In the genomic region with DNA sequence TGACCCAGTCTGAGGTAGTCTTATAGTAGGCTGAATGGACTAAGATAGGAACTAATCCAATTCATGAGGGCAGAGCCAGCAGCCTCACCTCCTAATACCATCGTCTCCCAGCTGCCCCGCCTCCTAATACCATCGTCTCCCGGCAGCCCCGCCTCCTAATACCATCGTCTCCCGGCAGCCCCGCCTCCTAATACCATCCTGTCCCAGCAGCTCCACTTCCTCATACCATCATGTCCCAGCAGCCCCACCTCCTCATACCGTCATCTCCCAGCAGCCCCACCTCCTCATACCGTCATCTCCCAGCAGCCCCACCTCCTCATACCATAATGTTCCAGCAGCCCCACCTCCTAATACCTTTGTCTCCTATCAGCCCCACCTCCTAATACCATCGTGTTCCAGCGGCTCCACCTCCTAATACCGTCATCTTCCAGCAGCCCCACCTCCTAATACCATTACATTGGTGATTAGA, we compare ENCODE assay signal across 8 cellular contexts. TPM values are rescaled to one million over a fixed set of nuclear protein-coding genes. Genes with fewer than 3 reads are reported as not detected.
A peak's percentile ranks its signal among the peaks of the same experiment; 100 is the strongest.
DNase-seq lines count a peak whose midpoint lies in the region; ATAC-seq, FAIRE-seq and TF ChIP-seq lines count a peak whose summit lies in the region.

No MANE protein-coding gene starts in this region.

- H2AFZ ChIP-seq in HepG2 (ENCODE audit: low read length) = no peak overlapping the region

- CTCF ChIA-PET in HepG2 (lab: Yijun Ruan, JAX; ENCODE audit: low intra/inter-chr PET ratio, low total read pairs) = no interaction called here
- CTCF ChIA-PET in T-cell (lab: Charles Lee) = interaction anchor here (1.5 to 1.8 kb wide), 2 partner anchors 34 to 35 kb away, joined by 5 read pairs; a partner anchor contains a TSS

- intact Hi-C loops in HepG2 (cut with micrococcal nuclease; ENCODE audit: unreplicated experiment) = no loop called here

- peak overlapping the region; percentile 38 to 51 for H3K27ac ChIP-seq in liver (ENCODE audit: low read depth in 1 of 2, low read length in 2 of 2)
- H3K27ac ChIP-seq in HepG2 (ENCODE audit: extremely low read length, insufficient read depth, low read length) = no peak overlapping the region

- no TSS peak for BruUV-seq in HepG2 (replicated peaks; lab: Mats Ljungman, UMichigan)

- H3K36me3 ChIP-seq in liver (ENCODE audit: control insufficient read depth in 4 of 4, insufficient read depth in 3 of 4, low read depth in 1 of 4, low read length in 3 of 4) = no peaks in the 10 kb centered on the region
- H3K36me3 ChIP-seq in HepG2 (replicated peaks in 1 of 2; ENCODE audit: control insufficient read depth in 1 of 2, insufficient read depth in 2 of 2, low read length in 2 of 2) = no peaks in the 10 kb centered on the region
- H3K36me3 ChIP-seq in adipocyte (ENCODE audit: control insufficient read depth, insufficient read depth, low read length, severe bottlenecking) = no peaks in the 10 kb centered on the region

- H3K4me3 Mint-ChIP-seq in T-cell = peak overlapping the region; percentile 22 to 49 (median 31)

- no peak overlapping the region for H3K4me2 ChIP-seq in HepG2 (ENCODE audit: low read depth, low read length)

- ATAC-seq in HepG2 (no peak), T-cell (replicated peaks in 1 of 4) (peak; percentile 26 to 60 (median 34))

- H3K4me3 ChIP-seq in liver (ENCODE audit: low read depth in 1 of 3, low read length in 3 of 3) (no peak overlapping the region), HepG2 (replicated peaks in 1 of 3; ENCODE audit: insufficient read depth in 1 of 3, low read depth in 2 of 3, low read length in 3 of 3) (no peak overlapping the region), adipocyte (ENCODE audit: low read length) (peak overlapping the region; percentile 7)

- FAIRE-seq in HepG2 (lab: Jason Lieb, UNC) = no peak

- WGBS in liver = 29% methylated on average over 13 of the region's 13 CpGs
- WGBS in HepG2 (ENCODE audit: low lambda C conversion rate) = 50% methylated on average over 13 of the region's 13 CpGs

- H3K27me3 ChIP-seq in liver (ENCODE audit: control insufficient read depth in 4 of 4, insufficient read depth in 4 of 4, low read length in 3 of 4) = no peaks in the 10 kb centered on the region
- no peaks in the 10 kb centered on the region; a peak in 1 of 5 replicates for H3K27me3 ChIP-seq in HepG2 (ENCODE audit: control insufficient read depth in 1 of 2, insufficient read depth in 2 of 2, low read length in 2 of 2)
- H3K27me3 ChIP-seq in adipocyte (replicated peaks; ENCODE audit: control insufficient read depth, insufficient read depth, low read length) = no peaks in the 10 kb centered on the region

- H4K20me1 ChIP-seq in HepG2 (ENCODE audit: insufficient read depth, low read length) = peaks cover 17% of the 10 kb centered on the region

- TF ChIP-seq CTCF in liver (IDR thresholded peaks at IDR 0.05; ENCODE audit: low read depth, low read length, missing input control) (no peak), HepG2 (CRISPR knock-in tag; IDR thresholded peaks at IDR 0.05) (no peak)

- peaks cover 26% of the 10 kb centered on the region for H3K79me2 ChIP-seq in HepG2 (ENCODE audit: insufficient read depth, low read length)

- H3K4me1 Mint-ChIP-seq in T-cell = peaks cover 34 to 43% (median 36%) of the 10 kb centered on the region in 3 donors

- H3K27me3 Mint-ChIP-seq in T-cell = no peaks in the 10 kb centered on the region

- TF ChIP-seq EP300 in HepG2 (IDR thresholded peaks at IDR 0.05; ENCODE audit: low read depth in 2 of 2, low read length in 2 of 2) (no peak), HepG2 (CRISPR knock-in tag; IDR thresholded peaks at IDR 0.05; ENCODE audit: borderline replicate concordance) (no peak)

- TF ChIP-seq RAD21 in liver (IDR thresholded peaks at IDR 0.05) = peak in 1 of 2 donors; percentile 22
- no peak for TF ChIP-seq RAD21 in HepG2 (CRISPR knock-in tag; IDR thresholded peaks at IDR 0.05)

- H3K9ac ChIP-seq in liver (ENCODE audit: low read depth in 1 of 2, low read length in 2 of 2) (no peak overlapping the region), HepG2 (ENCODE audit: insufficient read depth, low read depth, low read length) (no peak overlapping the region), adipocyte (ENCODE audit: low read length) (peak overlapping the region; percentile 1)

- H3K9me3 Mint-ChIP-seq in T-cell = no peaks in the 10 kb centered on the region

- H3K27ac Mint-ChIP-seq in T-cell = peak overlapping the region in 1 of 2 donors; percentile 76

- peaks cover 2 to 25% (median 10%) of the 10 kb centered on the region in 4 donors for H3K4me1 ChIP-seq in liver (ENCODE audit: control insufficient read depth in 4 of 4, insufficient read depth in 4 of 4, low read length in 3 of 4)
- H3K4me1 ChIP-seq in HepG2 (ENCODE audit: insufficient read depth, low read length) = peaks cover 22% of the 10 kb centered on the region
- H3K4me1 ChIP-seq in adipocyte (ENCODE audit: control insufficient read depth, insufficient read depth, low read length) = peaks cover 19% of the 10 kb centered on the region

- no peak for TF ChIP-seq POLR2A in HepG2 (IDR thresholded peaks at IDR 0.05; ENCODE audit: insufficient read depth in 1 of 2, low read depth in 2 of 2, low read length in 2 of 2)

- peaks cover 17% of the 10 kb centered on the region for H3K36me3 Mint-ChIP-seq in T-cell

- DNase-seq in HepG2 (ENCODE audit: low spot score) = no peak
- peak in 33 of 34 experiments; percentile 13 to 88 (median 71) for DNase-seq in T-cell
- DNase-seq in adipocyte (ENCODE audit: low read depth) = peak; percentile 68
- DNase-seq in iPS-NIHi11 (ENCODE audit: low spot score) = peak; percentile 77
- DNase-seq in stimulated activated CD4-positive, alpha-beta T cell treated with anti-CD3 and anti-CD28 coated beads, Interleukin-4, amount 100 ng/mL, for 48 hours (ENCODE audit: low read depth in 2 of 2) = peak; percentile 25 to 38
- DNase-seq in superior temporal gyrus (ENCODE audit: extremely low spot score) = no peak
- DNase-seq in NCI-H510A (lab: John Stamatoyannopoulos, UW) = no peak

- POLR2A ChIA-PET in HepG2 (lab: Yijun Ruan, JAX) (no interaction called here), T-cell (lab: Charles Lee) (interaction anchor here in 1 of 2 donors (0.6 kb wide), 1 partner anchor 14 kb away, joined by 3 read pairs; no protein-coding TSS in a partner anchor)

- in situ Hi-C loops in HepG2 (cut with HindIII; ENCODE audit: extremely low pct_ligation_motif_present, low pct_unique_long_range_greater_than_20kb) = no loop called here

- H3K9me3 ChIP-seq in liver (ENCODE audit: control insufficient read depth in 4 of 4, low read length in 3 of 4) = no peaks in the 10 kb centered on the region
- H3K9me3 ChIP-seq in HepG2 (ENCODE audit: low read length) = no peaks in the 10 kb centered on the region
- H3K9me3 ChIP-seq in adipocyte (ENCODE audit: control insufficient read depth, low read length) = no peaks in the 10 kb centered on the region

RNA-seq across cellular contexts. Expression of a gene that starts 2.5 kb away (rescaled TPM):
- 10 to 100 TPM; 21.4 to 38.8 TPM for total RNA-seq in liver
- polyA plus RNA-seq in liver = 10 to 100 TPM; 16.7 to 50.8 TPM
- 27.2 and 47.1 TPM in 2 replicates for total RNA-seq in HepG2 (2016; rRNA removed; fragmentation: Illumina TruSeq; extraction: Trizol)
- total RNA-seq in HepG2 (2016; cell fraction: cytosol; rRNA removed; fragmentation: Illumina TruSeq; extraction: Trizol; ENCODE audit: low read depth) = 11.8 and 17.4 TPM in 2 replicates
- 25.5 and 51.3 TPM in 2 replicates for total RNA-seq in HepG2 (2016; cell fraction: insoluble cytoplasmic fraction; rRNA removed; fragmentation: Illumina TruSeq; extraction: Trizol)
- 9.4 and 9.9 TPM in 2 replicates for total RNA-seq in HepG2 (2016; cell fraction: membrane; rRNA removed; fragmentation: Illumina TruSeq; extraction: Trizol)
- 100 and 117 TPM in 2 replicates for total RNA-seq in HepG2 (2016; cell fraction: nucleus; rRNA removed; fragmentation: Illumina TruSeq; extraction: Trizol)
- 70.6 and 81.6 TPM in 2 replicates for polyA plus RNA-seq in HepG2 (2011; rRNA removed)
- 10.8 and 12.2 TPM in 2 replicates for polyA plus RNA-seq in HepG2 (2011; cell fraction: cytosol; rRNA removed)
- polyA plus RNA-seq in HepG2 (2011; cell fraction: nucleus; rRNA removed) = 336 and 397 TPM in 2 replicates
- polyA plus RNA-seq in HepG2 (2012) = 62.3 and 76.1 TPM in 2 replicates
- 1.0 and 1.9 TPM in 2 replicates for polyA plus RNA-seq in HepG2 (2016; cell fraction: cytosol; fragmentation: Illumina TruSeq; extraction: Trizol; ENCODE audit: low read depth)
- polyA plus RNA-seq in HepG2 (2016; cell fraction: insoluble cytoplasmic fraction; fragmentation: Illumina TruSeq; extraction: Trizol; ENCODE audit: low read depth) = 50.3 and 50.9 TPM in 2 replicates
- 3.7 and 3.8 TPM in 2 replicates for polyA plus RNA-seq in HepG2 (2016; cell fraction: membrane; fragmentation: Illumina TruSeq; extraction: Trizol; ENCODE audit: low read depth)
- polyA plus RNA-seq in HepG2 (2016; cell fraction: nucleus; fragmentation: Illumina TruSeq; extraction: Trizol; ENCODE audit: insufficient read depth, low read depth) = 268 and 280 TPM in 2 replicates
- polyA minus RNA-seq in HepG2 (2011; rRNA and poly(A)+ RNA removed; ENCODE audit: low replicate concordance) = 8.6 and 10.0 TPM in 2 replicates
- 4.7 and 5.7 TPM in 2 replicates for polyA minus RNA-seq in HepG2 (2011; cell fraction: cytosol; rRNA and poly(A)+ RNA removed)
- 125 and 143 TPM in 2 replicates for polyA minus RNA-seq in HepG2 (2011; cell fraction: nucleus; rRNA and poly(A)+ RNA removed)
- 100 to 1,000 TPM; 158 to 197 (median 184) TPM for total RNA-seq in T-cell

RNA-seq across cellular contexts. Expression of a gene that starts 34.9 kb away (rescaled TPM):
- total RNA-seq in liver (1 to 10 TPM; 3.6 to 6.1 TPM), HepG2 (2016; rRNA removed; fragmentation: Illumina TruSeq; extraction: Trizol) (0.07 and 0.20 TPM in 2 replicates), T-cell (under 1 TPM; 0.18 to 0.47 (median 0.33) TPM)
- polyA plus RNA-seq in liver (1 to 10 TPM; 2.6 to 3.3 TPM), HepG2 (2011; rRNA removed) (0.05 and 0.11 TPM in 2 replicates)
- total RNA-seq in HepG2 (2016; cell fraction: cytosol; rRNA removed; fragmentation: Illumina TruSeq; extraction: Trizol; ENCODE audit: low read depth) = not detected in 2 replicates
- 0.09 and 0.13 TPM in 2 replicates for total RNA-seq in HepG2 (2016; cell fraction: insoluble cytoplasmic fraction; rRNA removed; fragmentation: Illumina TruSeq; extraction: Trizol)
- total RNA-seq in HepG2 (2016; cell fraction: membrane; rRNA removed; fragmentation: Illumina TruSeq; extraction: Trizol) = 0.06 and 0.14 TPM in 2 replicates
- total RNA-seq in HepG2 (2016; cell fraction: nucleus; rRNA removed; fragmentation: Illumina TruSeq; extraction: Trizol) = 0.06 TPM in 1 of 2 replicates, not detected in the other
- polyA plus RNA-seq in HepG2 (2011; cell fraction: cytosol; rRNA removed) = 0.08 and 0.11 TPM in 2 replicates
- polyA plus RNA-seq in HepG2 (2011; cell fraction: nucleus; rRNA removed) = 0.05 TPM in 2 replicates
- polyA plus RNA-seq in HepG2 (2012) = 0.05 and 0.16 TPM in 2 replicates
- 0.02 TPM in 1 of 2 replicates, not detected in the other for polyA plus RNA-seq in HepG2 (2016; cell fraction: cytosol; fragmentation: Illumina TruSeq; extraction: Trizol; ENCODE audit: low read depth)
- 0.08 and 0.23 TPM in 2 replicates for polyA plus RNA-seq in HepG2 (2016; cell fraction: insoluble cytoplasmic fraction; fragmentation: Illumina TruSeq; extraction: Trizol; ENCODE audit: low read depth)
- polyA plus RNA-seq in HepG2 (2016; cell fraction: membrane; fragmentation: Illumina TruSeq; extraction: Trizol; ENCODE audit: low read depth) = 0.05 TPM in 1 of 2 replicates, not detected in the other
- 0.19 and 0.23 TPM in 2 replicates for polyA plus RNA-seq in HepG2 (2016; cell fraction: nucleus; fragmentation: Illumina TruSeq; extraction: Trizol; ENCODE audit: insufficient read depth, low read depth)
- polyA minus RNA-seq in HepG2 (2011; rRNA and poly(A)+ RNA removed; ENCODE audit: low replicate concordance) = 0.08 and 0.63 TPM in 2 replicates
- 0.18 TPM in 1 of 2 replicates, not detected in the other for polyA minus RNA-seq in HepG2 (2011; cell fraction: cytosol; rRNA and poly(A)+ RNA removed)
- polyA minus RNA-seq in HepG2 (2011; cell fraction: nucleus; rRNA and poly(A)+ RNA removed) = 0.13 TPM in 1 of 2 replicates, not detected in the other

Comparison
In these comparisons a context has a peak if more than half of its experiments do, and no peak if none do; other contexts are left out.
1. DNase-seq: peak in T-cell (33 of 34), adipocyte (single experiment), iPS-NIHi11 (single experiment) and stimulated activated CD4-positive, alpha-beta T cell treated with anti-CD3 and anti-CD28 coated beads, Interleukin-4, amount 100 ng/mL, for 48 hours (2 of 2); none in HepG2 (single experiment), superior temporal gyrus (single experiment) and NCI-H510A (single experiment).